In the genomic region with DNA sequence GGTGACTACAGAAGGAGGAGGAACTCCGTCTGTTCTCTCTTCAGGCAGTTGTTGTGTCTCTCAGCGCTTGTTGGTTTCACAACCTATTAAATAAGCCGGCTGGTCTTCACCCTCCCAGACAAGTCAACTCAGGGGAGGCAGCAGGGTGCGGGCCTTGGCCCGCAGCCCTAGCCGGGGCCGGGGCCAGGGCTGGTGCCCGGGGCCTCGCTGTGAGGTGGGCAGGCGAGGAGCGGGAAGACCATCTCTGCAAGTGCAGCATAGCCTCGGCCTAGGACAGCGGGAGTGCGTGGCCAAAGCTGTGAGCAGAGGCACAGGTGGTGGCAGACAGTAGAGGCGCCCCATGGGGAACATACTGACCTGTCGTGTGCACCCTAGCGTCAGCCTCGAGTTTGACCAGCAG, we compare ENCODE assay signal across 8 cellular contexts. TPM values are rescaled to one million over a fixed set of nuclear protein-coding genes. Genes with fewer than 3 reads are reported as not detected.
DNase-seq lines count a peak whose midpoint lies in the region; ATAC-seq, FAIRE-seq and TF ChIP-seq lines count a peak whose summit lies in the region.
"Not testable (repeated sequence)": the region's sequence is repeated elsewhere in the genome, so short reads cannot be mapped to it uniquely, and the experiment has no call there.

A gene (plus strand): TSS at position 31 of the 400 bp plus-strand sequence. CDS start 310 bp downstream, at position 341.

- H3K9me3 ChIP-seq in astrocyte (ENCODE audit: insufficient read depth, low read depth, low read length); stomach: not testable (repeated sequence)

- H3K4me2 ChIP-seq in astrocyte (ENCODE audit: low read length), result not testable (repeated sequence)

- POLR2A ChIA-PET in T-cell (lab: Charles Lee); activated CD8-positive, alpha-beta memory T cell treated with anti-CD3 and anti-CD28 coated beads for 36 hours (lab: Charles Lee): not testable (repeated sequence)

- not testable (repeated sequence) for H3K36me3 Mint-ChIP-seq in Calu3 (ENCODE audit: insufficient read depth, unreplicated experiment); astrocyte (ENCODE audit: low read depth, unreplicated experiment); glutamatergic neuron (ENCODE audit: unreplicated experiment); neural crest cell (ENCODE audit: low read depth)
- H3K36me3 Mint-ChIP-seq in T-cell, result peaks cover 11% of the 10 kb centered on the region

- not testable (repeated sequence) for H3K4me3 Mint-ChIP-seq in Calu3 (ENCODE audit: low read depth, unreplicated experiment); T-cell; astrocyte (ENCODE audit: unreplicated experiment); glutamatergic neuron (ENCODE audit: unreplicated experiment); neural crest cell

- not testable (repeated sequence) for BruUV-seq in Calu3 (replicated peaks; lab: Mats Ljungman, UMichigan)

- H3K9me3 Mint-ChIP-seq in Calu3 (ENCODE audit: low read depth, unreplicated experiment); T-cell; astrocyte (ENCODE audit: unreplicated experiment); glutamatergic neuron (ENCODE audit: unreplicated experiment); neural crest cell: not testable (repeated sequence)

- CTCF ChIA-PET in Calu3 (lab: Charles Lee); T-cell (lab: Charles Lee); activated CD8-positive, alpha-beta memory T cell treated with anti-CD3 and anti-CD28 coated beads for 36 hours (lab: Charles Lee): not testable (repeated sequence)

- 93 to 100% (median 97%) methylated on average over 5 to 15 of the region's 18 CpGs for WGBS in stomach, 5 donors

- not testable (repeated sequence) for H3K36me3 ChIP-seq in astrocyte (ENCODE audit: insufficient read depth, low read length)
- H3K36me3 ChIP-seq in stomach, result peaks cover 0 to 14% (median 9%) of the 10 kb centered on the region in 4 donors

- FAIRE-seq in astrocyte (lab: Jason Lieb, UNC), result not testable (repeated sequence)

- ATAC-seq in T-cell (replicated peaks in 1 of 4), result not testable (repeated sequence)

- not testable (repeated sequence) for H3K27me3 Mint-ChIP-seq in Calu3 (ENCODE audit: unreplicated experiment); T-cell; astrocyte (ENCODE audit: low read depth, unreplicated experiment); glutamatergic neuron (ENCODE audit: unreplicated experiment); neural crest cell (ENCODE audit: low read depth)

- not testable (repeated sequence) for H3K27ac ChIP-seq in astrocyte (ENCODE audit: low read depth, low read length); stomach

- not testable (repeated sequence) for H3K9ac ChIP-seq in astrocyte (ENCODE audit: low read length)

- not testable (repeated sequence) for TF ChIP-seq CTCF in Calu3 (IDR thresholded peaks at IDR 0.05; ENCODE audit: unreplicated experiment); astrocyte (IDR thresholded peaks at IDR 0.05; ENCODE audit: insufficient read depth, low read depth, low read length); glutamatergic neuron (IDR thresholded peaks at IDR 0.05; ENCODE audit: partially characterized antibody, unreplicated experiment); neural crest cell (conservative IDR thresholded peaks at IDR 0.05); stomach (IDR thresholded peaks at IDR 0.05)

- DNase-seq in Calu3; T-cell; astrocyte (ENCODE audit: low read depth); glutamatergic neuron; neural crest cell (ENCODE audit: low read depth, low spot score); stomach; ureter (ENCODE audit: low spot score): not testable (repeated sequence)

- not testable (repeated sequence) for H3K27ac Mint-ChIP-seq in Calu3 (ENCODE audit: unreplicated experiment); T-cell; astrocyte (ENCODE audit: unreplicated experiment); glutamatergic neuron (ENCODE audit: unreplicated experiment); neural crest cell (ENCODE audit: unreplicated experiment)

- intact Hi-C loops in Calu3 (cut with micrococcal nuclease; ENCODE audit: unreplicated experiment); stomach (cut with DNase I; ENCODE audit: low total_unique reads): not testable (repeated sequence)

- TF ChIP-seq POLR2A in stomach (IDR thresholded peaks at IDR 0.05), result not testable (repeated sequence)

- not testable (repeated sequence) for H2AFZ ChIP-seq in astrocyte (ENCODE audit: low read depth, low read length)

- not testable (repeated sequence) for TF ChIP-seq EP300 in stomach (IDR thresholded peaks at IDR 0.05)

- H3K4me1 Mint-ChIP-seq in Calu3 (ENCODE audit: low read depth, unreplicated experiment); T-cell; astrocyte (ENCODE audit: low read depth, unreplicated experiment); glutamatergic neuron (ENCODE audit: low read depth, unreplicated experiment); neural crest cell: not testable (repeated sequence)

- H3K4me3 ChIP-seq in astrocyte (ENCODE audit: insufficient read depth, low read depth, low read length); stomach: not testable (repeated sequence)

- not testable (repeated sequence) for H3K27me3 ChIP-seq in astrocyte (ENCODE audit: insufficient read depth, low read length); stomach

- H3K79me2 ChIP-seq in astrocyte (ENCODE audit: insufficient read depth, low read length), result not testable (repeated sequence)

- H4K20me1 ChIP-seq in astrocyte (ENCODE audit: insufficient read depth, low read length), result not testable (repeated sequence)

- not testable (repeated sequence) for H3K4me1 ChIP-seq in astrocyte (ENCODE audit: insufficient read depth, low read length); stomach

RNA-seq across cellular contexts. Expression of the gene that starts here (rescaled TPM):
- total RNA-seq in Calu3 (2022) (14.5 and 19.2 TPM in 2 replicates), T-cell (10 to 100 TPM; 14.6 to 29.0 (median 21.9) TPM), astrocyte (12.3 and 13.7 TPM in 2 replicates), glutamatergic neuron (ENCODE audit: unreplicated experiment) (18.5 TPM), neural crest cell (16.4 and 18.1 TPM in 2 replicates), stomach (10 to 100 TPM in 4 of 5 donors, 1 to 10 TPM in 1; 9.2 to 80.8 (median 21.1) TPM), ureter (27.7 TPM)
- 10 to 100 TPM; 15.1 to 15.3 TPM for total RNA-seq in activated CD8-positive, alpha-beta memory T cell treated with anti-CD3 and anti-CD28 coated beads for 36 hours
- polyA plus RNA-seq in stomach, result 10 to 100 TPM in 1 of 3 donors, 1 to 10 TPM in 2; 3.1 to 15.9 (median 3.8) TPM
